Comparison of ENCODE assay signal across 8 cellular contexts in the genomic region with DNA sequence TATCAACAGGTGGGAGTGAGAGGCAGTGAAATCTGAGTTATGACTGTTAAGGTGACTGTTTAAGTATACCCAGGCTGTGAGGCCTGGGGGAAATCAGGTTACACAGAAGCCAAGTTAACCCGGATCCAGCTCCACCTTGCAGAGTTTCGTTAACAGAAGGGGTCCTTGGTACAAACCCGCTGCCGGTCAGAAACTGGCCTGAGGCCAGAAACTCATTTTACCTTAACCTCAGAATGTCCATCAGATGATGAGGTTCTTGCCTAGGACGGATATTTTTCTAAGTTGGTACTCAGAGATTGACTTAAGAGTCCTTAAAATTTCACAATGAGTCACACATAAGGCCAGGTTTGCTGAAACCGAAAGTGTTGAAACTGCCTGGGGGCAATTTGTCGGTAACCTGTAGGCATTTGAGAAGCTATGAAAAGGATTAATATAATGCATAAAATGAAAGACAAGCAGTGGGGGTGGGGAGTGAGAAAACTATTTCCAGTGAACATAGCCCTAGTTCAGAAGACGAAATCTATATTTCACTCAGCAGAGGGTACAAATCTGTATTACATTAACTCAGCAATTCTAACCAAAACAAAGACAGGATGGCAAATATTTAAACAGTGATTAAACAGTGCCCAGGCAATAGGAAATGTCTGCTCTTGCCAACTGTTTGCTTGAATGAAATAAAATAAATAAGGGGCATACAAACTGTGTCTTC.
DNase-seq lines count a peak whose midpoint lies in the region; ATAC-seq and TF ChIP-seq lines count a peak whose summit lies in the region.

No MANE protein-coding gene starts in this region.

- H3K79me2 ChIP-seq in DOHH2 (ENCODE audit: control insufficient read depth, low read length), result no peaks in the 10 kb centered on the region

- DNase-seq in HAP-1 (ENCODE audit: low spot score in 2 of 2), result peak; percentile 30 to 58
- peak; percentile 76 for DNase-seq in NCI-H1105 treated with DMSO at 0.1 percent for 48 hours (lab: John Stamatoyannopoulos, UW)
- DNase-seq in activated CD4-positive, alpha-beta memory T cell treated with anti-CD3 and anti-CD28 coated beads for 36 hours, result peak; percentile 76
- DNase-seq in kidney epithelial cell (ENCODE audit: low read depth), result peak; percentile 77
- no peak for DNase-seq in upper lobe of right lung
- DNase-seq in dedifferentiated amniotic fluid mesenchymal stem cell (ENCODE audit: extremely low spot score), result no peak
- no peak for DNase-seq in amniotic stem cell (lab: John Stamatoyannopoulos, UW)

- H3K36me3 Mint-ChIP-seq in activated CD4-positive, alpha-beta memory T cell treated with anti-CD3 and anti-CD28 coated beads for 36 hours, result peaks cover 4% of the 10 kb centered on the region

- POLR2A ChIA-PET in activated CD4-positive, alpha-beta memory T cell treated with anti-CD3 and anti-CD28 coated beads for 36 hours (lab: Charles Lee), result interaction anchor here (1.1 to 2.5 kb wide), 8 partner anchors 10 to 285 kb away, joined by 3 to 14 read pairs (median 9); no protein-coding TSS in a partner anchor

- no peak for TF ChIP-seq CTCF in DOHH2 (IDR thresholded peaks at IDR 0.05; ENCODE audit: low read depth, low read length, poor library complexity, severe bottlenecking)
- TF ChIP-seq CTCF in kidney epithelial cell (IDR thresholded peaks at IDR 0.05; ENCODE audit: insufficient read depth, low read length, poor library complexity, severe bottlenecking), result no peak
- no peak for TF ChIP-seq CTCF in upper lobe of right lung (IDR thresholded peaks at IDR 0.05)

- no peaks in the 10 kb centered on the region for H4K20me1 ChIP-seq in DOHH2 (ENCODE audit: control insufficient read depth, insufficient read depth, low read depth, low read length)

- H3K27me3 ChIP-seq in DOHH2 (ENCODE audit: control insufficient read depth, low read length) (no peaks in the 10 kb centered on the region), HAP-1 (ENCODE audit: low read depth) (no peaks in the 10 kb centered on the region), kidney epithelial cell (ENCODE audit: control insufficient read depth, insufficient read depth, low read length) (no peaks in the 10 kb centered on the region), upper lobe of right lung (no peaks in the 10 kb centered on the region)

- intact Hi-C loops in activated CD4-positive, alpha-beta memory T cell treated with anti-CD3 and anti-CD28 coated beads for 36 hours (cut with micrococcal nuclease), result loop anchor here (1.0 to 5.0 kb wide), 12 partner anchors 10 to 545 kb away; a partner anchor contains a TSS
- intact Hi-C loops in upper lobe of right lung (cut with DNase I), result no loop called here

- peaks cover 16% of the 10 kb centered on the region for H3K27me3 Mint-ChIP-seq in activated CD4-positive, alpha-beta memory T cell treated with anti-CD3 and anti-CD28 coated beads for 36 hours

- H3F3A ChIP-seq in DOHH2 (ENCODE audit: control insufficient read depth, insufficient read depth), result no peaks in the 10 kb centered on the region

- H3K4me2 ChIP-seq in DOHH2 (ENCODE audit: low read length), result 0 out of 2 replicates have a peak overlapping the region, but pooled peaks have one; percentile 7

- peaks cover 53% of the 10 kb centered on the region for H3K4me1 Mint-ChIP-seq in activated CD4-positive, alpha-beta memory T cell treated with anti-CD3 and anti-CD28 coated beads for 36 hours (ENCODE audit: low read depth)

- H3K27ac Mint-ChIP-seq in activated CD4-positive, alpha-beta memory T cell treated with anti-CD3 and anti-CD28 coated beads for 36 hours, result peak overlapping the region; percentile 59

- H3K36me3 ChIP-seq in DOHH2 (ENCODE audit: control insufficient read depth, low read length) (no peaks in the 10 kb centered on the region), HAP-1 (replicated peaks) (no peaks in the 10 kb centered on the region), kidney epithelial cell (ENCODE audit: control insufficient read depth, insufficient read depth, low read length) (no peaks in the 10 kb centered on the region), upper lobe of right lung (no peaks in the 10 kb centered on the region)

- H3K9me2 ChIP-seq in DOHH2 (replicated peaks; ENCODE audit: control insufficient read depth, low read length), result no peaks in the 10 kb centered on the region

- H3K9me3 Mint-ChIP-seq in activated CD4-positive, alpha-beta memory T cell treated with anti-CD3 and anti-CD28 coated beads for 36 hours, result no peaks in the 10 kb centered on the region

- H3K9me3 ChIP-seq in DOHH2 (ENCODE audit: control insufficient read depth, insufficient read depth, low read length) (no peaks in the 10 kb centered on the region), HAP-1 (no peaks in the 10 kb centered on the region), upper lobe of right lung (no peaks in the 10 kb centered on the region)

- peaks cover 14% of the 10 kb centered on the region for H3K4me1 ChIP-seq in DOHH2 (ENCODE audit: control insufficient read depth, low read length)
- peaks cover 17% of the 10 kb centered on the region for H3K4me1 ChIP-seq in HAP-1
- peaks cover 7% of the 10 kb centered on the region for H3K4me1 ChIP-seq in upper lobe of right lung

- peak; percentile 71 for ATAC-seq in upper lobe of right lung

- CTCF ChIA-PET in activated CD4-positive, alpha-beta memory T cell treated with anti-CD3 and anti-CD28 coated beads for 36 hours (lab: Charles Lee), result interaction anchor here (1.4 kb wide), 1 partner anchor 121 kb away, joined by 3 read pairs; no protein-coding TSS in a partner anchor

- H3K4me3 ChIP-seq in DOHH2 (ENCODE audit: low read length) (no peak overlapping the region), HAP-1 (no peak overlapping the region), kidney epithelial cell (ENCODE audit: low read depth, low read length) (peak overlapping the region; percentile 17), upper lobe of right lung (peak overlapping the region; percentile 17)

- no peak overlapping the region for H3K27ac ChIP-seq in DOHH2 (ENCODE audit: low read depth, low read length)
- H3K27ac ChIP-seq in upper lobe of right lung, result peak overlapping the region; percentile 55

- in situ Hi-C loops in HAP-1 (cut with MboI; ENCODE audit: low sequenced_read_pairs), result no loop called here

- H3K4me3 Mint-ChIP-seq in activated CD4-positive, alpha-beta memory T cell treated with anti-CD3 and anti-CD28 coated beads for 36 hours, result peak overlapping the region; percentile 54

Comparison
In these comparisons a context has a peak if more than half of its experiments do, and no peak if none do; other contexts are left out.
1. H3K4me3 ChIP-seq: peak in kidney epithelial cell (single experiment) and upper lobe of right lung (single experiment); none in DOHH2 (single experiment) and HAP-1 (single experiment).
2. DNase-seq: peak in HAP-1 (2 of 2), NCI-H1105 treated with DMSO at 0.1 percent for 48 hours (single experiment), activated CD4-positive, alpha-beta memory T cell treated with anti-CD3 and anti-CD28 coated beads for 36 hours (single experiment) and kidney epithelial cell (single experiment); none in upper lobe of right lung (single experiment), dedifferentiated amniotic fluid mesenchymal stem cell (single experiment) and amniotic stem cell (single experiment).